ENCODE assay signal across 15 cellular contexts in genomic region chr1:245129321-245129720, GRCh38. TPM values are rescaled to one million over a fixed set of nuclear protein-coding genes. Genes with fewer than 3 reads are reported as not detected.
DNase-seq lines count a peak whose midpoint lies in the region; TF ChIP-seq lines count a peak whose summit lies in the region.
"Had no signal": no experiment of that assay in that cellular context is flagged by ENCODE, and none has a peak within 500 bp of the region (broad histone marks: within the 10 kb centered on the region; RNA-seq: fewer than 3 reads in every experiment).

No MANE protein-coding gene starts in this region.

- peak overlapping the region; percentile 25 for H2AFZ ChIP-seq in osteoblast (ENCODE audit: low read length)
- H2AFZ ChIP-seq: GM23338 had no signal

- H3K36me3 ChIP-seq in DOHH2 (ENCODE audit: control insufficient read depth, low read length) (no peaks in the 10 kb centered on the region), osteoblast (ENCODE audit: insufficient read depth, low read length) (no peaks in the 10 kb centered on the region)

- 0 out of 2 replicates have a peak, but pooled peaks cover 3% of the 10 kb centered on the region for H3F3A ChIP-seq in DOHH2 (ENCODE audit: control insufficient read depth, insufficient read depth)

- no peaks in the 10 kb centered on the region for H3K9me2 ChIP-seq in DOHH2 (replicated peaks; ENCODE audit: control insufficient read depth, low read length)

- H3K79me2 ChIP-seq in DOHH2 (ENCODE audit: control insufficient read depth, low read length) = no peaks in the 10 kb centered on the region
- no peaks in the 10 kb centered on the region for H3K79me2 ChIP-seq in osteoblast (ENCODE audit: insufficient read depth, low read length)

- peak overlapping the region; percentile 61 for H3K4me3 ChIP-seq in DOHH2 (ENCODE audit: low read length)
- H3K4me3 ChIP-seq in osteoblast (ENCODE audit: insufficient read depth, low read length) = no peak overlapping the region
- H3K4me3 ChIP-seq: GM23338 had no signal

- no peaks in the 10 kb centered on the region for H3K27me3 ChIP-seq in DOHH2 (ENCODE audit: control insufficient read depth, low read length)
- H3K27me3 ChIP-seq in osteoblast (ENCODE audit: insufficient read depth, low read length) = no peaks in the 10 kb centered on the region

- TF ChIP-seq CTCF in DOHH2 (IDR thresholded peaks at IDR 0.05; ENCODE audit: low read depth, low read length, poor library complexity, severe bottlenecking) (no peak), osteoblast (IDR thresholded peaks at IDR 0.05; ENCODE audit: extremely low read depth, low read depth, low read length) (no peak)

- H3K9me3 ChIP-seq in DOHH2 (ENCODE audit: control insufficient read depth, insufficient read depth, low read length) (no peaks in the 10 kb centered on the region), osteoblast (ENCODE audit: low read depth, low read length) (no peaks in the 10 kb centered on the region)
- H3K9me3 ChIP-seq: Caco-2 had no signal

- H3K4me2 ChIP-seq in DOHH2 (ENCODE audit: low read length) (peak overlapping the region; percentile 65), osteoblast (ENCODE audit: insufficient read depth, low read length) (peak overlapping the region; percentile 40)
- H3K4me2 ChIP-seq: GM23338 had no signal

- peak; percentile 25 for DNase-seq in NCI-H69 (lab: John Stamatoyannopoulos, UW)
- DNase-seq in cerebellar cortex (ENCODE audit: low spot score) = peak; percentile 58
- DNase-seq in osteoblast (ENCODE audit: insufficient read length, low spot score, missing footprints) = no peak
- DNase-seq in midbrain (lab: John Stamatoyannopoulos, UW) = no peak
- no peak for DNase-seq in activated CD4-positive, alpha-beta T cell treated with anti-CD3 and anti-CD28 coated beads, Interleukin-2, amount 50 U/mL, for 48 hours
- DNase-seq in NCI-H187 (lab: John Stamatoyannopoulos, UW) = no peak
- DNase-seq in substantia nigra (lab: John Stamatoyannopoulos, UW) = no peak
- DNase-seq: Caco-2; CD8-positive, alpha-beta T cell; DMS53; H7 had no signal

- H3K27ac ChIP-seq in DOHH2 (ENCODE audit: low read depth, low read length) (peak overlapping the region; percentile 79), osteoblast (ENCODE audit: low read depth, low read length) (no peak overlapping the region), substantia nigra (ENCODE audit: low read depth, low read length, poor library complexity, severe bottlenecking) (no peak overlapping the region)
- H3K27ac ChIP-seq: 22Rv1 had no signal

- H3K4me1 ChIP-seq in DOHH2 (ENCODE audit: control insufficient read depth, low read length) (peaks cover 49% of the 10 kb centered on the region), osteoblast (ENCODE audit: insufficient read depth, low read length) (peaks cover 4% of the 10 kb centered on the region)
- H3K4me1 ChIP-seq: Caco-2 had no signal

- H4K20me1 ChIP-seq in DOHH2 (ENCODE audit: control insufficient read depth, insufficient read depth, low read depth, low read length) = no peaks in the 10 kb centered on the region
- no peaks in the 10 kb centered on the region for H4K20me1 ChIP-seq in osteoblast (ENCODE audit: insufficient read depth, low read length)

RNA-seq across cellular contexts. Expression of gene KIF26B, which starts 25.5 kb away (rescaled TPM):
- 22.1 and 28.6 TPM in 2 replicates for total RNA-seq in osteoblast
- total RNA-seq: A673; CD8-positive, alpha-beta T cell had no signal

Comparison
In these comparisons a context has a peak if more than half of its experiments do, and no peak if none do; other contexts are left out.
1. DNase-seq: peak in NCI-H69 (single experiment) and cerebellar cortex (single experiment); none in osteoblast (single experiment), midbrain (single experiment), activated CD4-positive, alpha-beta T cell treated with anti-CD3 and anti-CD28 coated beads, Interleukin-2, amount 50 U/mL, for 48 hours (0 of 2), NCI-H187 (0 of 2) and substantia nigra (0 of 49).